Comparison of ENCODE assay signal across 20 cellular contexts in genomic region chr9:69578026-69578425, GRCh38.
DNase-seq lines count a peak whose midpoint lies in the region; ATAC-seq, FAIRE-seq and TF ChIP-seq lines count a peak whose summit lies in the region.
"Had no signal": no experiment of that assay in that cellular context is flagged by ENCODE, and none has a peak within 500 bp of the region (broad histone marks: within the 10 kb centered on the region; RNA-seq: fewer than 3 reads in every experiment).

No MANE protein-coding gene starts in this region.

- ATAC-seq in GM21737 (IDR thresholded peaks at IDR 0.05; ENCODE audit: unreplicated experiment): no peak
- ATAC-seq in HG02571 (IDR thresholded peaks at IDR 0.05; ENCODE audit: unreplicated experiment): no peak

- intact Hi-C loops in left ventricle myocardium inferior (cut with micrococcal nuclease) (no loop called here), testis (cut with DNase I; ENCODE audit: low total_unique reads) (no loop called here)

- 61 to 65% methylated on average over 3 of the region's 3 CpGs for WGBS in testis, 2 donors

- H3K36me3 ChIP-seq in left ventricle myocardium inferior (no peaks in the 10 kb centered on the region), testis (ENCODE audit: low read depth, missing control alignments) (no peaks in the 10 kb centered on the region)

- FAIRE-seq in D721Med (lab: Jason Lieb, UNC): no peak
- FAIRE-seq: GM12891, GM18507, H54 had no signal

- no peak for TF ChIP-seq POLR2A in testis (IDR thresholded peaks at IDR 0.05)

- TF ChIP-seq CTCF in left ventricle myocardium inferior (IDR thresholded peaks at IDR 0.05; ENCODE audit: borderline replicate concordance) (no peak), testis (IDR thresholded peaks at IDR 0.05) (no peak), D721Med (IDR thresholded peaks at IDR 0.05; ENCODE audit: insufficient read depth, missing control alignments) (no peak)

- peak; percentile 24 for DNase-seq in DMS 273 (lab: John Stamatoyannopoulos, UW; ENCODE audit: unreplicated experiment)
- no peak for DNase-seq in DMS 273 treated with DMSO at 0.1 percent for 48 hours (lab: John Stamatoyannopoulos, UW)
- peak; percentile 7 to 58 for DNase-seq in NCI-H446 (lab: John Stamatoyannopoulos, UW)
- DNase-seq in left ventricle myocardium inferior: peak; percentile 35
- DNase-seq in testis: peak; percentile 15
- DNase-seq in D721Med (ENCODE audit: insufficient read length, low spot score): no peak
- DNase-seq: C1 segment of cervical spinal cord, GF-D8, IMR-90, Kasumi-1, NCI-H187, NCI-H226, NCI-H69 had no signal

- H3K9me3 ChIP-seq in left ventricle myocardium inferior (replicated peaks) (peaks cover 5% of the 10 kb centered on the region), testis (no peaks in the 10 kb centered on the region)

- H3K4me3 ChIP-seq in left ventricle myocardium inferior (no peak overlapping the region), testis (no peak overlapping the region)
- H3K4me3 ChIP-seq: SK-N-MC had no signal

- H3K27ac ChIP-seq in left ventricle myocardium inferior (replicated peaks) (no peak overlapping the region), testis (no peak overlapping the region)
- H3K27ac ChIP-seq: 22Rv1, SK-N-MC had no signal

- H3K27me3 ChIP-seq in left ventricle myocardium inferior (ENCODE audit: low read depth) (no peaks in the 10 kb centered on the region), testis (no peaks in the 10 kb centered on the region)

- peaks cover 19% of the 10 kb centered on the region for H3K4me1 ChIP-seq in left ventricle myocardium inferior
- H3K4me1 ChIP-seq in testis: peaks cover 4% of the 10 kb centered on the region

Comparison
In these comparisons a context has a peak if more than half of its experiments do, and no peak if none do; other contexts are left out.
1. DNase-seq: peak in DMS 273 (single experiment), NCI-H446 (2 of 2), left ventricle myocardium inferior (single experiment) and testis (single experiment); none in DMS 273 treated with DMSO at 0.1 percent for 48 hours (single experiment) and D721Med (single experiment).